1 cellular context compared by ENCODE assay signal in the genomic region with DNA sequence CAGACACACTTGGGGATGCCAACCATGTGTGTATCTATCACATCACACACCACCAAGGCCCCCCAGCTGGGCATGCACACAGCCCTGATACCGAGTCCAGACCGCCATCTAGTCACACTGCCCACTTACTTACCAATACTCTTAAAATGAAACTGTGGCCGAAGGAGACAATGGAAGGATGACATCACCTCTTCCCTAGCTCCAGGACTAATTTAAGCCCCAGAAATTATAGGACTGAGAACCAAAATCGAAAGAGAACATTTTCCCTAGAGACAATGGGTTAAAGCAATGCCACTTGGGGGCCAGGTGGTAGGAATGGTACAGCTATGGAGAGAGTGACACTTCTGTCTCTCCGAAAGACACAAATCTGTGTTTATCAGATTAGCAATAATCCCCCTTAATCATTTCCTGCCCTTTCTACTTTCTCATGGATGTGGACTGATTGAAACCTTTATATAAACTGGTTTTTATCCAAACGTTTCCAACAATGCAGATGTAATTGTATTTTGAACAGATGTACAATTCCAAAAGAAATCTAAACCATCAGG.
TF ChIP-seq lines count a peak whose summit lies in the region.

No MANE protein-coding gene starts in this region.

TF ChIP-seq in GM23338, 12 proteins besides CTCF, POLR2A, EP300 and RAD21 (continued from another document):
- TF ChIP-seq, protein P1, sequence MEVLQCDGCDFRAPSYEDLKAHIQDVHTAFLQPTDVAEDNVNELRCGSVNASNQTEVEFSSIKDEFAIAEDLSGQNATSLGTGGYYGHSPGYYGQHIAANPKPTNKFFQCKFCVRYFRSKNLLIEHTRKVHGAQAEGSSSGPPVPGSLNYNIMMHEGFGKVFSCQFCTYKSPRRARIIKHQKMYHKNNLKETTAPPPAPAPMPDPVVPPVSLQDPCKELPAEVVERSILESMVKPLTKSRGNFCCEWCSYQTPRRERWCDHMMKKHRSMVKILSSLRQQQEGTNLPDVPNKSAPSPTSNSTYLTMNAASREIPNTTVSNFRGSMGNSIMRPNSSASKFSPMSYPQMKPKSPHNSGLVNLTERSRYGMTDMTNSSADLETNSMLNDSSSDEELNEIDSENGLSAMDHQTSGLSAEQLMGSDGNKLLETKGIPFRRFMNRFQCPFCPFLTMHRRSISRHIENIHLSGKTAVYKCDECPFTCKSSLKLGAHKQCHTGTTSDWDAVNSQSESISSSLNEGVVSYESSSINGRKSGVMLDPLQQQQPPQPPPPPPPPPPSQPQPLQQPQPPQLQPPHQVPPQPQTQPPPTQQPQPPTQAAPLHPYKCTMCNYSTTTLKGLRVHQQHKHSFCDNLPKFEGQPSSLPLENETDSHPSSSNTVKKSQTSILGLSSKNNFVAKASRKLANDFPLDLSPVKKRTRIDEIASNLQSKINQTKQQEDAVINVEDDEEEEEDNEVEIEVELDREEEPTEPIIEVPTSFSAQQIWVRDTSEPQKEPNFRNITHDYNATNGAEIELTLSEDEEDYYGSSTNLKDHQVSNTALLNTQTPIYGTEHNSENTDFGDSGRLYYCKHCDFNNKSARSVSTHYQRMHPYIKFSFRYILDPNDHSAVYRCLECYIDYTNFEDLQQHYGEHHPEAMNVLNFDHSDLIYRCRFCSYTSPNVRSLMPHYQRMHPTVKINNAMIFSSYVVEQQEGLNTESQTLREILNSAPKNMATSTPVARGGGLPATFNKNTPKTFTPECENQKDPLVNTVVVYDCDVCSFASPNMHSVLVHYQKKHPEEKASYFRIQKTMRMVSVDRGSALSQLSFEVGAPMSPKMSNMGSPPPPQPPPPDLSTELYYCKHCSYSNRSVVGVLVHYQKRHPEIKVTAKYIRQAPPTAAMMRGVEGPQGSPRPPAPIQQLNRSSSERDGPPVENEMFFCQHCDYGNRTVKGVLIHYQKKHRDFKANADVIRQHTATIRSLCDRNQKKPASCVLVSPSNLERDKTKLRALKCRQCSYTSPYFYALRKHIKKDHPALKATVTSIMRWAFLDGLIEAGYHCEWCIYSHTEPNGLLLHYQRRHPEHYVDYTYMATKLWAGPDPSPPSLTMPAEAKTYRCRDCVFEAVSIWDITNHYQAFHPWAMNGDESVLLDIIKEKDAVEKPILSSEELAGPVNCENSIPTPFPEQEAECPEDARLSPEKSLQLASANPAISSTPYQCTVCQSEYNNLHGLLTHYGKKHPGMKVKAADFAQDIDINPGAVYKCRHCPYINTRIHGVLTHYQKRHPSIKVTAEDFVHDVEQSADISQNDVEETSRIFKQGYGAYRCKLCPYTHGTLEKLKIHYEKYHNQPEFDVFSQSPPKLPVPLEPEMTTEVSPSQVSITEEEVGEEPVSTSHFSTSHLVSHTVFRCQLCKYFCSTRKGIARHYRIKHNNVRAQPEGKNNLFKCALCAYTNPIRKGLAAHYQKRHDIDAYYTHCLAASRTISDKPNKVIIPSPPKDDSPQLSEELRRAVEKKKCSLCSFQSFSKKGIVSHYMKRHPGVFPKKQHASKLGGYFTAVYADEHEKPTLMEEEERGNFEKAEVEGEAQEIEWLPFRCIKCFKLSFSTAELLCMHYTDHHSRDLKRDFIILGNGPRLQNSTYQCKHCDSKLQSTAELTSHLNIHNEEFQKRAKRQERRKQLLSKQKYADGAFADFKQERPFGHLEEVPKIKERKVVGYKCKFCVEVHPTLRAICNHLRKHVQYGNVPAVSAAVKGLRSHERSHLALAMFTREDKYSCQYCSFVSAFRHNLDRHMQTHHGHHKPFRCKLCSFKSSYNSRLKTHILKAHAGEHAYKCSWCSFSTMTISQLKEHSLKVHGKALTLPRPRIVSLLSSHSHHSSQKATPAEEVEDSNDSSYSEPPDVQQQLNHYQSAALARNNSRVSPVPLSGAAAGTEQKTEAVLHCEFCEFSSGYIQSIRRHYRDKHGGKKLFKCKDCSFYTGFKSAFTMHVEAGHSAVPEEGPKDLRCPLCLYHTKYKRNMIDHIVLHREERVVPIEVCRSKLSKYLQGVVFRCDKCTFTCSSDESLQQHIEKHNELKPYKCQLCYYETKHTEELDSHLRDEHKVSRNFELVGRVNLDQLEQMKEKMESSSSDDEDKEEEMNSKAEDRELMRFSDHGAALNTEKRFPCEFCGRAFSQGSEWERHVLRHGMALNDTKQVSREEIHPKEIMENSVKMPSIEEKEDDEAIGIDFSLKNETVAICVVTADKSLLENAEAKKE (CRISPR knock-in tag; IDR thresholded peaks at IDR 0.05) = no peak
- TF ChIP-seq POLR2AphosphoS5 (IDR thresholded peaks at IDR 0.05; ENCODE audit: low read depth) = no peak
- no peak for TF ChIP-seq ZNF331 (CRISPR knock-in tag; IDR thresholded peaks at IDR 0.05; ENCODE audit: low read depth)
- TF ChIP-seq, protein P2, sequence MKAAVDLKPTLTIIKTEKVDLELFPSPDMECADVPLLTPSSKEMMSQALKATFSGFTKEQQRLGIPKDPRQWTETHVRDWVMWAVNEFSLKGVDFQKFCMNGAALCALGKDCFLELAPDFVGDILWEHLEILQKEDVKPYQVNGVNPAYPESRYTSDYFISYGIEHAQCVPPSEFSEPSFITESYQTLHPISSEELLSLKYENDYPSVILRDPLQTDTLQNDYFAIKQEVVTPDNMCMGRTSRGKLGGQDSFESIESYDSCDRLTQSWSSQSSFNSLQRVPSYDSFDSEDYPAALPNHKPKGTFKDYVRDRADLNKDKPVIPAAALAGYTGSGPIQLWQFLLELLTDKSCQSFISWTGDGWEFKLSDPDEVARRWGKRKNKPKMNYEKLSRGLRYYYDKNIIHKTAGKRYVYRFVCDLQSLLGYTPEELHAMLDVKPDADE (IDR thresholded peaks at IDR 0.05) = no peak
- TF ChIP-seq NANOG (IDR thresholded peaks at IDR 0.05; ENCODE audit: borderline replicate concordance) = no peak
TF ChIP-seq in GM23338: peak in this region for 0.
